1 cellular context compared by ENCODE assay signal in genomic region chr19:56974554-56975207, GRCh38.
A peak's percentile ranks its signal among the peaks of the same experiment; 100 is the strongest.
TF ChIP-seq lines count a peak whose summit lies in the region.

No MANE protein-coding gene starts in this region.

TF ChIP-seq in HepG2, 621 proteins besides CTCF, POLR2A, EP300 and RAD21 (continued from another document and continues in another):
- TF ChIP-seq POGK (CRISPR knock-in tag; conservative IDR thresholded peaks at IDR 0.05) (no peak), ZNF746 (CRISPR knock-in tag; IDR thresholded peaks at IDR 0.05) (no peak), ZNF432 (CRISPR knock-in tag; IDR thresholded peaks at IDR 0.05; ENCODE audit: borderline replicate concordance) (no peak), REL (CRISPR knock-in tag; conservative IDR thresholded peaks at IDR 0.05) (no peak), TBL1XR1 (IDR thresholded peaks at IDR 0.05; ENCODE audit: borderline replicate concordance, low read length, partially characterized antibody) (peak; percentile 72), IRF2 (CRISPR knock-in tag; IDR thresholded peaks at IDR 0.05) (peak; percentile 72), ZNF143 (CRISPR knock-in tag; IDR thresholded peaks at IDR 0.05) (peak; percentile 82), NFIC (IDR thresholded peaks at IDR 0.05; ENCODE audit: low read length) (0 out of 2 replicates have a peak, but pooled peaks have one; percentile 36), RXRB (CRISPR knock-in tag; IDR thresholded peaks at IDR 0.05; ENCODE audit: borderline replicate concordance) (peak; percentile 95), GMEB1 (CRISPR knock-in tag; IDR thresholded peaks at IDR 0.05; ENCODE audit: borderline replicate concordance) (peak; percentile 14; the same call in 1 of the 2 replicates), SOX13 (IDR thresholded peaks at IDR 0.05) (peak; percentile 47; the same call in 1 of the 2 replicates), SOX13 (CRISPR knock-in tag; conservative IDR thresholded peaks at IDR 0.05 in 1 of 2, IDR thresholded peaks at IDR 0.05 in 1 of 2) (peak in 1 of 2 experiments; percentile 82; a peak in 2 of 4 replicates), KDM3A (CRISPR knock-in tag; IDR thresholded peaks at IDR 0.05; ENCODE audit: low read depth) (peak; percentile 54; the same call in 1 of the 2 replicates), ZBTB43 (CRISPR knock-in tag; conservative IDR thresholded peaks at IDR 0.05) (peak; percentile 64; the same call in 1 of the 2 replicates), SOX6 (IDR thresholded peaks at IDR 0.05) (no peak), SOX6 (CRISPR knock-in tag; IDR thresholded peaks at IDR 0.05) (peak; percentile 75), TEF (CRISPR knock-in tag; IDR thresholded peaks at IDR 0.05) (no peak), IRF1 (CRISPR knock-in tag; IDR thresholded peaks at IDR 0.05; ENCODE audit: low read depth) (no peak), ZNF780A (CRISPR knock-in tag; IDR thresholded peaks at IDR 0.05) (no peak), NR2F1 (CRISPR knock-in tag; IDR thresholded peaks at IDR 0.05) (peak; percentile 87 to 92), ZNF788 (CRISPR knock-in tag; IDR thresholded peaks at IDR 0.05; ENCODE audit: borderline replicate concordance) (peak; percentile 68; the same call in 1 of the 2 replicates), AHR (CRISPR knock-in tag; IDR thresholded peaks at IDR 0.05) (no peak), RBFOX2 (IDR thresholded peaks at IDR 0.05; ENCODE audit: low read depth, low read length) (peak; percentile 82), ZNF235 (CRISPR knock-in tag; IDR thresholded peaks at IDR 0.05; ENCODE audit: borderline replicate concordance) (0 out of 2 replicates have a peak, but pooled peaks have one; percentile 17), KDM2A (CRISPR knock-in tag; IDR thresholded peaks at IDR 0.05; ENCODE audit: borderline replicate concordance, low read depth) (peak; percentile 43; the same call in 1 of the 2 replicates), TP53 (CRISPR knock-in tag; conservative IDR thresholded peaks at IDR 0.05) (0 out of 2 replicates have a peak, but pooled peaks have one; percentile 40), FOXA3 (CRISPR knock-in tag; IDR thresholded peaks at IDR 0.05) (peak; percentile 83), CBFB (CRISPR knock-in tag; IDR thresholded peaks at IDR 0.05) (0 out of 2 replicates have a peak, but pooled peaks have one; percentile 46), ZXDC (CRISPR knock-in tag; IDR thresholded peaks at IDR 0.05) (no peak), YY1 (IDR thresholded peaks at IDR 0.05; ENCODE audit: insufficient read depth, insufficient replicate concordance, low read depth, low read length) (peak; percentile 55), MEF2D (CRISPR knock-in tag; IDR thresholded peaks at IDR 0.05) (peak; percentile 52; the same call in 1 of the 2 replicates), GATAD2A (CRISPR knock-in tag; IDR thresholded peaks at IDR 0.05) (peak; percentile 81), NR2F6 (IDR thresholded peaks at IDR 0.05) (peak; percentile 93), NR2F6 (CRISPR knock-in tag; IDR thresholded peaks at IDR 0.05) (peak; percentile 94), TAF1 (CRISPR knock-in tag; IDR thresholded peaks at IDR 0.05) (peak; percentile 48; the same call in 1 of the 2 replicates), ZNF230 (CRISPR knock-in tag; IDR thresholded peaks at IDR 0.05) (no peak), AKNA (CRISPR knock-in tag; IDR thresholded peaks at IDR 0.05; ENCODE audit: borderline replicate concordance) (no peak), CREB1 (IDR thresholded peaks at IDR 0.05) (peak; percentile 30), CREB1 (CRISPR knock-in tag; IDR thresholded peaks at IDR 0.05) (peak; percentile 32; the same call in 1 of the 2 replicates), ARID3A (IDR thresholded peaks at IDR 0.05; ENCODE audit: low read depth, low read length) (peak; percentile 88)
